In genomic region chrX:39601193-39602085, GRCh38 we compare ENCODE assay signal across 19 cellular contexts.
"Had no signal": no experiment of that assay in that cellular context is flagged by ENCODE, and none has a peak within 500 bp of the region (broad histone marks: within the 10 kb centered on the region; RNA-seq: fewer than 3 reads in every experiment).

No MANE protein-coding gene starts in this region.

- H3K36me3 ChIP-seq: colonic mucosa, lower lobe of right lung, right atrium auricular region, tibial artery had no signal

- H3K4me3 ChIP-seq: colonic mucosa, lower lobe of right lung, right atrium auricular region, tibial artery had no signal

- H3K27ac Mint-ChIP-seq: activated CD4-positive, alpha-beta T cell treated with anti-CD3 and anti-CD28 coated beads, Interleukin-2, amount 10 ng/mL, durations not matched to agents 24 days and 14 days; activated CD8-positive, alpha-beta T cell treated with anti-CD3 and anti-CD28 coated beads for 36 hours; activated naive CD4-positive, alpha-beta T cell treated with anti-CD3 and anti-CD28 coated beads for 36 hours; activated T-helper 2 cell treated with anti-CD3 and anti-CD28 coated beads, Interferon-gamma antibody, Interleukin-2, Interleukin-4, amounts not matched to agents 10 μg/mL and 5 μg/mL and 100 μg/mL, durations not matched to agents 14 hours and 24 hours and 36 hours; natural killer cell treated with Interleukin-12 subunit alpha and Interleukin-12 subunit beta and Interleukin-15 and Interleukin-18, amount 100 ng/mL, for 72 hours had no signal

- H3K27me3 Mint-ChIP-seq: activated CD8-positive, alpha-beta T cell treated with anti-CD3 and anti-CD28 coated beads for 36 hours had no signal

- DNase-seq: activated CD4-positive, alpha-beta T cell treated with anti-CD3 and anti-CD28 coated beads, Interleukin-2, amount 10 ng/mL, durations not matched to agents 24 days and 14 days; activated CD8-positive, alpha-beta T cell treated with anti-CD3 and anti-CD28 coated beads for 36 hours; activated naive CD4-positive, alpha-beta T cell treated with anti-CD3 and anti-CD28 coated beads for 36 hours; activated T-cell treated with anti-CD3 and anti-CD28 coated beads, Interleukin-2, amount 50 U/mL, for 1 hour; colonic mucosa; endodermal cell; foreskin fibroblast; islet precursor cell; left colon; lower lobe of right lung; occipital lobe; stimulated activated naive CD8-positive, alpha-beta T cell treated with anti-CD3 and anti-CD28 coated beads, Interleukin-15, Interleukin-2, amounts not matched to agents 100 U/mL and 50 U/mL, for 24 hours; T-helper 9 cell; tibial artery had no signal

- H3K4me1 Mint-ChIP-seq: central memory CD8-positive, alpha-beta T cell had no signal

- H3K4me1 ChIP-seq: colonic mucosa, lower lobe of right lung, right atrium auricular region had no signal

- H3K27ac ChIP-seq: colonic mucosa, epithelial cell of prostate, lower lobe of right lung, right atrium auricular region, tibial artery had no signal

- H3K9me3 ChIP-seq: colonic mucosa, lower lobe of right lung had no signal

- H3K9me3 Mint-ChIP-seq: activated CD8-positive, alpha-beta T cell treated with anti-CD3 and anti-CD28 coated beads for 36 hours; activated naive CD4-positive, alpha-beta T cell treated with anti-CD3 and anti-CD28 coated beads for 36 hours; activated T-helper 2 cell treated with anti-CD3 and anti-CD28 coated beads, Interferon-gamma antibody, Interleukin-2, Interleukin-4, amounts not matched to agents 10 μg/mL and 5 μg/mL and 100 μg/mL, durations not matched to agents 14 hours and 24 hours and 36 hours; central memory CD8-positive, alpha-beta T cell; natural killer cell treated with Interleukin-12 subunit alpha and Interleukin-12 subunit beta and Interleukin-15 and Interleukin-18, amount 100 ng/mL, for 72 hours had no signal

- H3K4me3 Mint-ChIP-seq: activated CD4-positive, alpha-beta T cell treated with anti-CD3 and anti-CD28 coated beads, Interleukin-2, amount 10 ng/mL, durations not matched to agents 24 days and 14 days; activated CD8-positive, alpha-beta T cell treated with anti-CD3 and anti-CD28 coated beads for 36 hours; activated naive CD4-positive, alpha-beta T cell treated with anti-CD3 and anti-CD28 coated beads for 36 hours; central memory CD8-positive, alpha-beta T cell; endodermal cell; natural killer cell treated with Interleukin-12 subunit alpha and Interleukin-12 subunit beta and Interleukin-15 and Interleukin-18, amount 100 ng/mL, for 72 hours had no signal

- H3K36me3 Mint-ChIP-seq: natural killer cell treated with Interleukin-12 subunit alpha and Interleukin-12 subunit beta and Interleukin-15 and Interleukin-18, amount 100 ng/mL, for 72 hours had no signal

- ATAC-seq: activated CD8-positive, alpha-beta T cell treated with anti-CD3 and anti-CD28 coated beads for 36 hours; left colon; lower lobe of right lung; natural killer cell treated with Interleukin-12 subunit alpha and Interleukin-12 subunit beta and Interleukin-15 and Interleukin-18, amount 100 ng/mL, for 72 hours; stimulated activated naive CD8-positive, alpha-beta T cell treated with anti-CD3 and anti-CD28 coated beads, Interleukin-15, Interleukin-2, amounts not matched to agents 100 U/mL and 50 U/mL, for 24 hours had no signal

- H3K27me3 ChIP-seq: colonic mucosa, right atrium auricular region, tibial artery had no signal
